Comparison of ENCODE assay signal across 8 cellular contexts in genomic region chr2:183035298-183035953, GRCh38. TPM values are rescaled to one million over a fixed set of nuclear protein-coding genes. Genes with fewer than 3 reads are reported as not detected.
DNase-seq lines count a peak whose midpoint lies in the region; ATAC-seq and TF ChIP-seq lines count a peak whose summit lies in the region.

No MANE protein-coding gene starts in this region.

- H3K27ac Mint-ChIP-seq in mesothelial cell of epicardium, result peak overlapping the region; percentile 92

- ATAC-seq in HG03565 (IDR thresholded peaks at IDR 0.05; ENCODE audit: unreplicated experiment) (peak; percentile 3), GM21515 (IDR thresholded peaks at IDR 0.05; ENCODE audit: unreplicated experiment) (no peak)

- DNase-seq in AG08395 (ENCODE audit: low spot score) (peak; percentile 63), choroid plexus epithelial cell (ENCODE audit: low read depth) (peak; percentile 81), mesothelial cell of epicardium (ENCODE audit: low spot score in 2 of 2, unreplicated experiment in 2 of 2) (no peak), HK-2 (ENCODE audit: unreplicated experiment) (no peak), NCI-H187 (lab: John Stamatoyannopoulos, UW) (no peak), NCI-H2029 (lab: John Stamatoyannopoulos, UW) (no peak)

- H3K4me3 Mint-ChIP-seq in mesothelial cell of epicardium, result peak overlapping the region; percentile 85

- no peaks in the 10 kb centered on the region for H3K36me3 Mint-ChIP-seq in mesothelial cell of epicardium

- TF ChIP-seq CTCF in choroid plexus epithelial cell (conservative IDR thresholded peaks at IDR 0.05; ENCODE audit: low read depth, low read length) (no peak), mesothelial cell of epicardium (IDR thresholded peaks at IDR 0.05; ENCODE audit: unreplicated experiment) (no peak)

- peak overlapping the region; percentile 86 for H3K4me3 ChIP-seq in choroid plexus epithelial cell (ENCODE audit: low read depth, low read length)

- H3K27me3 Mint-ChIP-seq in mesothelial cell of epicardium (ENCODE audit: low read depth), result peaks cover 8% of the 10 kb centered on the region

- peaks cover 42% of the 10 kb centered on the region for H3K4me1 Mint-ChIP-seq in mesothelial cell of epicardium

- H3K9me3 Mint-ChIP-seq in mesothelial cell of epicardium, result no peaks in the 10 kb centered on the region

RNA-seq across cellular contexts. Expression of gene NCKAP1, which starts 2.8 kb away (rescaled TPM):
- 98.9 to 106 TPM (median 104 TPM) in 3 replicates for total RNA-seq in mesothelial cell of epicardium

RNA-seq across cellular contexts. Expression of gene DUSP19, which starts 43.1 kb away (rescaled TPM):
- total RNA-seq in mesothelial cell of epicardium, result 3.5 to 4.3 TPM (median 4.3 TPM) in 3 replicates

Comparison
In these comparisons a context has a peak if more than half of its experiments do, and no peak if none do; other contexts are left out.
1. DNase-seq: peak in AG08395 (single experiment) and choroid plexus epithelial cell (single experiment); none in mesothelial cell of epicardium (0 of 2), HK-2 (single experiment), NCI-H187 (0 of 2) and NCI-H2029 (single experiment).